11 cellular contexts compared by ENCODE assay signal in the genomic region with DNA sequence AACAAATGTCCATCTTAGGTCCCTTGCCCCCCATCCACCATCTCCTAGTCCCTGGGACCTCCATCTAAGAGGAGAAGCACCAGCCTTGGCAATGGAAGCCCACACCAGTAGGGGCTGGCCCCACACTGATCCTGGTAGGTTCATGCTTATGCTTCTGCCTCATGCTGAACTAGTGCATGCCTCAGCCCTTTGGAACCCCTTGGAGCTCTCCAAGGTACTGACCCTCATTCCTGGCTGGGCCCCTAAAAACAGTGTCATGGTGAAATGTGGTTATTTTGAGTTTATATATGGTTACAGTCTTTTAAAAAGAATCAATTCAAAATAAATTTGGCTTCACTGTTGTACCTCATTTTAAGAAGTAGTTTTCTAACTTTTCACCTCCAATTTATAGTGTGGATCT.
A peak's percentile ranks its signal among the peaks of the same experiment; 100 is the strongest.
DNase-seq lines count a peak whose midpoint lies in the region; ATAC-seq and TF ChIP-seq lines count a peak whose summit lies in the region.
"Had no signal": no experiment of that assay in that cellular context is flagged by ENCODE, and none has a peak within 500 bp of the region (broad histone marks: within the 10 kb centered on the region; RNA-seq: fewer than 3 reads in every experiment).

No MANE protein-coding gene starts in this region.

- intact Hi-C loops in upper lobe of right lung (cut with DNase I), result no loop called here

- H3K4me1 ChIP-seq in upper lobe of right lung, result peaks cover 11% of the 10 kb centered on the region
- H3K4me1 ChIP-seq: Caco-2 had no signal

- no peak overlapping the region for H3K27ac ChIP-seq in upper lobe of right lung
- H3K27ac ChIP-seq: esophagus muscularis mucosa had no signal

- H3K27me3 ChIP-seq in upper lobe of right lung, result no peaks in the 10 kb centered on the region
- H3K27me3 ChIP-seq: esophagus muscularis mucosa had no signal

- TF ChIP-seq CTCF in fibroblast of mammary gland (conservative IDR thresholded peaks at IDR 0.05; ENCODE audit: control insufficient read depth, insufficient read depth, low read depth, low read length) (no peak), upper lobe of right lung (IDR thresholded peaks at IDR 0.05) (no peak)

- DNase-seq in stimulated activated CD4-positive, alpha-beta T cell treated with anti-CD3 and anti-CD28 coated beads, Interleukin-12 subunit alpha, Interleukin-12 subunit beta, amount 100 ng/mL, for 48 hours (ENCODE audit: low read depth in 2 of 3, low spot score in 1 of 3), result peak in 2 of 3 donors; percentile 36 to 59
- no peak for DNase-seq in stimulated activated CD4-positive, alpha-beta T cell treated with anti-CD3 and anti-CD28 coated beads, Interleukin-4, amount 100 ng/mL, for 1 hour
- DNase-seq in UCSD-AML1 (lab: John Stamatoyannopoulos, UW; ENCODE audit: unreplicated experiment) (peak; percentile 44), fibroblast of mammary gland (ENCODE audit: low read depth) (peak; percentile 55), upper lobe of right lung (no peak), NCI-H2171 treated with DMSO at 0.1 percent for 48 hours (lab: John Stamatoyannopoulos, UW) (no peak), NCI-H524 (lab: John Stamatoyannopoulos, UW) (no peak)
- DNase-seq: NCI-H82 had no signal

- peak; percentile 33 for ATAC-seq in upper lobe of right lung
- ATAC-seq in activated CD4-positive, CD25-positive, alpha-beta regulatory T cell treated with anti-CD3 and anti-CD28 coated beads, Interleukin-2, amount 50 U/mL, for 24 hours, result no peak

- no peaks in the 10 kb centered on the region for H3K36me3 ChIP-seq in upper lobe of right lung
- H3K36me3 ChIP-seq: esophagus muscularis mucosa had no signal

- H3K4me3 ChIP-seq in fibroblast of mammary gland (ENCODE audit: control insufficient read depth, low read depth, low read length) (no peak overlapping the region), upper lobe of right lung (no peak overlapping the region)
- H3K4me3 ChIP-seq: esophagus muscularis mucosa had no signal

- H3K9me3 ChIP-seq in upper lobe of right lung, result no peaks in the 10 kb centered on the region
- H3K9me3 ChIP-seq: Caco-2, esophagus muscularis mucosa had no signal

Comparison
In these comparisons a context has a peak if more than half of its experiments do, and no peak if none do; other contexts are left out.
1. DNase-seq: peak in stimulated activated CD4-positive, alpha-beta T cell treated with anti-CD3 and anti-CD28 coated beads, Interleukin-12 subunit alpha, Interleukin-12 subunit beta, amount 100 ng/mL, for 48 hours (2 of 3), UCSD-AML1 (single experiment) and fibroblast of mammary gland (single experiment); none in stimulated activated CD4-positive, alpha-beta T cell treated with anti-CD3 and anti-CD28 coated beads, Interleukin-4, amount 100 ng/mL, for 1 hour (single experiment), upper lobe of right lung (single experiment), NCI-H2171 treated with DMSO at 0.1 percent for 48 hours (single experiment) and NCI-H524 (0 of 2).